ENCODE assay signal across 8 cellular contexts in the genomic region with DNA sequence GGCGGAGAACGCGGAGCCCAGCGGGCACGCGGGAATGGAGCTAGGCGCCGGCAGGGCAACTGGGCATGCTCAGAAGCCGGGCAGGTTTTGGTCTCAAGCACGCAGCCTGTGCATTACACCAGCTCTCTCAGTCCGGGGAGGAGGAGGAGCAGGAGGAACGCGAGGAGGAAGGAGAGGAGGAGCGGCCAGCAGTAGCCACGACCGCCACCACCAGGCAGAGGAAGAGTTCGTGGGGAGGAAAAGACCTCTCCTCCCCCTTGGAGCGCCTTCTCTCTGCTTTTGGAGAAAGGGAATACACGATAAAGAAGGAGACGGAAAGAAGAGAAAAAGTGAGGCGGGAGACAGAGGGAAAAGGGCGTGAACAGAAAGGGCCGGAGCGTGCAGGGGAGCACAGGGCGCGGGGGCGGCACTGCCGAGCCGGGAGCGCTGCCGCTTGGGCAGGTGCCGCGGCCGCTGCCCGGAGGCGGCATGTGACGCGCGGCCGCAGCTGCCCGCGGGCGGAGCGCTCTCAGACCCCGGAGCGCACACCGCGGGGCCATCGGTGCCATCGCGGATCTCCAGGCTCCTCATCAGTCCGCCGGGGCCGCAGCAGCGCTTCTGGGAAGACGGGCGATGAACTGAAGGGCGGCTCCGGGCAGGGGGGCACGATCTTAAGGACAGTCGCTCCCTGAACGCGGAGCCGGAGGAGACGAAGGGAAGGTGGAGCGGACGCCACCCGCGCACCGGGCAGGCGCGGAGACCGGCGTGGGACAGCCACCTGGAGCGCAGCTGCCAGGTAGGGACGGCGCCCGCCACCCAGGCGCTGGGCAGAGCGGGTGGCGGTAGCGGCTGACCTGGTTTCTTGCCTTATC. TPM values are rescaled to one million over a fixed set of nuclear protein-coding genes. Genes with fewer than 3 reads are reported as not detected.
DNase-seq lines count a peak whose midpoint lies in the region; ATAC-seq and TF ChIP-seq lines count a peak whose summit lies in the region.

A gene (plus strand): TSS at position 116 of the 851 bp plus-strand sequence. CDS start 520,884 bp downstream, outside the sequence.

- POLR2A ChIA-PET in CD4-positive, alpha-beta T cell (lab: Charles Lee) = no interaction called here

- H3K4me3 Mint-ChIP-seq in CD4-positive, alpha-beta T cell = peak within 1 kb of the TSS; percentile 70
- H3K4me3 Mint-ChIP-seq in activated T-cell treated with anti-CD3 and anti-CD28 coated beads, Interleukin-2, amount 50 U/mL, for 72 hours = peak within 1 kb of the TSS; percentile 94 to 98

- CTCF ChIA-PET in CD4-positive, alpha-beta T cell (lab: Charles Lee) = no interaction called here

- H3K36me3 Mint-ChIP-seq in CD4-positive, alpha-beta T cell (ENCODE audit: low read depth) = no peaks in the 10 kb centered on the region
- H3K36me3 Mint-ChIP-seq in activated T-cell treated with anti-CD3 and anti-CD28 coated beads, Interleukin-2, amount 50 U/mL, for 72 hours (ENCODE audit: insufficient read depth in 2 of 2) = peaks cover 2 to 3% of the 10 kb centered on the region in 2 donors

- no peak for ATAC-seq in CD4-positive, alpha-beta T cell (ENCODE audit: poor library complexity)
- peak; percentile 72 to 75 for ATAC-seq in activated T-cell treated with anti-CD3 and anti-CD28 coated beads, Interleukin-2, amount 50 U/mL, for 72 hours (replicated peaks in 1 of 2)
- ATAC-seq in left ventricle myocardium superior = peak; percentile 46

- no peak for TF ChIP-seq CTCF in CD4-positive, alpha-beta T cell (IDR thresholded peaks at IDR 0.05)

- intact Hi-C loops in CD4-positive, alpha-beta T cell (cut with DNase I, micrococcal nuclease) = no loop called here
- intact Hi-C loops in left ventricle myocardium superior (cut with micrococcal nuclease) = no loop called here

- peaks cover 57% of the 10 kb centered on the region for H3K27me3 ChIP-seq in CD4-positive, alpha-beta T cell (ENCODE audit: control insufficient read depth, insufficient read depth, low read length)

- no peak within 1 kb of the TSS for H3K27ac Mint-ChIP-seq in CD4-positive, alpha-beta T cell
- H3K27ac Mint-ChIP-seq in activated T-cell treated with anti-CD3 and anti-CD28 coated beads, Interleukin-2, amount 50 U/mL, for 72 hours = peak within 1 kb of the TSS; percentile 5

- no peak within 1 kb of the TSS for H3K27ac ChIP-seq in CD4-positive, alpha-beta T cell (ENCODE audit: low read depth, low read length)

- H3K9me3 ChIP-seq in CD4-positive, alpha-beta T cell (ENCODE audit: control insufficient read depth, low read length) = no peaks in the 10 kb centered on the region

- DNase-seq in CD4-positive, alpha-beta T cell = no peak
- DNase-seq in KG1 (lab: John Stamatoyannopoulos, UW) (peak; percentile 49), left ventricle myocardium superior (peak; percentile 22), pons (ENCODE audit: low spot score) (peak; percentile 29), GDM1 (lab: John Stamatoyannopoulos, UW) (no peak), NCI-H526 treated with DMSO at 0.1 percent for 48 hours (lab: John Stamatoyannopoulos, UW) (no peak), amniotic stem cell (lab: John Stamatoyannopoulos, UW) (no peak)
- peak; percentile 9 to 27 for DNase-seq in activated T-cell treated with anti-CD3 and anti-CD28 coated beads, Interleukin-2, amount 50 U/mL, for 72 hours

- H3K4me1 Mint-ChIP-seq in CD4-positive, alpha-beta T cell (ENCODE audit: low read depth) = peaks cover 24% of the 10 kb centered on the region
- H3K4me1 Mint-ChIP-seq in activated T-cell treated with anti-CD3 and anti-CD28 coated beads, Interleukin-2, amount 50 U/mL, for 72 hours (ENCODE audit: low read depth) = peaks cover 26% of the 10 kb centered on the region

- no peaks in the 10 kb centered on the region for H3K9me3 Mint-ChIP-seq in CD4-positive, alpha-beta T cell
- no peaks in the 10 kb centered on the region for H3K9me3 Mint-ChIP-seq in activated T-cell treated with anti-CD3 and anti-CD28 coated beads, Interleukin-2, amount 50 U/mL, for 72 hours

- H3K27me3 Mint-ChIP-seq in CD4-positive, alpha-beta T cell = peaks cover 77% of the 10 kb centered on the region
- H3K27me3 Mint-ChIP-seq in activated T-cell treated with anti-CD3 and anti-CD28 coated beads, Interleukin-2, amount 50 U/mL, for 72 hours (ENCODE audit: low read depth) = peaks cover 89% of the 10 kb centered on the region

RNA-seq across cellular contexts. Expression of the gene that starts here (rescaled TPM):
- total RNA-seq in CD4-positive, alpha-beta T cell = under 1 TPM in 1 of 2 experiments, not detected in 1; 0.08 TPM
- total RNA-seq in activated T-cell treated with anti-CD3 and anti-CD28 coated beads, Interleukin-2, amount 50 U/mL, for 72 hours = under 1 TPM; 0.28 to 0.50 TPM
- total RNA-seq in left ventricle myocardium superior = 0.30 TPM

Comparison
In these comparisons a context has a peak if more than half of its experiments do, and no peak if none do; other contexts are left out.
1. Peak in DNase-seq and ATAC-seq in activated T-cell treated with anti-CD3 and anti-CD28 coated beads, Interleukin-2, amount 50 U/mL, for 72 hours; RNA of the gene not detected or under 1 TPM.
2. Peak in DNase-seq and ATAC-seq in left ventricle myocardium superior; RNA of the gene not detected or under 1 TPM.
3. DNase-seq: peak in KG1 (single experiment) and pons (single experiment); none in CD4-positive, alpha-beta T cell (0 of 10), GDM1 (single experiment), NCI-H526 treated with DMSO at 0.1 percent for 48 hours (single experiment) and amniotic stem cell (single experiment).